In genomic region chr5:127306036-127306435, GRCh38 we compare ENCODE assay signal across 15 cellular contexts. TPM values are rescaled to one million over a fixed set of nuclear protein-coding genes. Genes with fewer than 3 reads are reported as not detected.
DNase-seq lines count a peak whose midpoint lies in the region; ATAC-seq, FAIRE-seq and TF ChIP-seq lines count a peak whose summit lies in the region.
"Had no signal": no experiment of that assay in that cellular context is flagged by ENCODE, and none has a peak within 500 bp of the region (broad histone marks: within the 10 kb centered on the region; RNA-seq: fewer than 3 reads in every experiment).

No MANE protein-coding gene starts in this region.

- no peaks in the 10 kb centered on the region; a peak in 1 of 8 replicates for H3K36me3 ChIP-seq in H1 (ENCODE audit: control insufficient read depth in 2 of 4, insufficient read depth in 4 of 4, low read length in 3 of 4)
- H3K36me3 ChIP-seq in neural progenitor cell: no peaks in the 10 kb centered on the region
- H3K36me3 ChIP-seq: BLaER1 treated with 17β-estradiol and CSF1 and Interleukin-3, amounts not matched to agents 10 nM and 100 nM had no signal

- H3K79me2 ChIP-seq in H1 (ENCODE audit: control insufficient read depth in 1 of 2, insufficient read depth in 2 of 2, low read length in 2 of 2) (peaks cover 0 to 75% of the 10 kb centered on the region in 2 experiments; a peak in 2 of 4 replicates), neural progenitor cell (ENCODE audit: low read depth) (no peaks in the 10 kb centered on the region)

- no peak for ATAC-seq in HG03097 (IDR thresholded peaks at IDR 0.05; ENCODE audit: low FRiP score, unreplicated experiment)
- ATAC-seq in WTC11: no peak
- ATAC-seq: GM12878, HCT116, K562 had no signal

- H3K27ac ChIP-seq in angular gyrus (ENCODE audit: low read depth, low read length) (peak overlapping the region; percentile 85), H1 (ENCODE audit: low read depth, low read length) (no peak overlapping the region), neural progenitor cell (no peak overlapping the region)
- H3K27ac ChIP-seq: BLaER1 treated with 17β-estradiol and CSF1 and Interleukin-3, amounts not matched to agents 10 nM and 100 nM had no signal

- H3K9ac ChIP-seq in H1 (replicated peaks in 1 of 4; ENCODE audit: extremely low read depth in 1 of 4, low read depth in 3 of 4, low read length in 3 of 4) (no peak overlapping the region), neural progenitor cell (no peak overlapping the region)
- H3K9ac ChIP-seq: BLaER1 treated with 17β-estradiol and CSF1 and Interleukin-3, amounts not matched to agents 10 nM and 100 nM had no signal

- H3K4me1 Mint-ChIP-seq in neural progenitor cell (peaks cover 43% of the 10 kb centered on the region), WTC11 (peaks cover 68% of the 10 kb centered on the region)
- H3K4me1 Mint-ChIP-seq: CD4-positive, CD25-positive, alpha-beta regulatory T cell had no signal

- TF ChIP-seq POLR2A in H1 (IDR thresholded peaks at IDR 0.05; ENCODE audit: control extremely low read depth in 1 of 2, low read depth in 2 of 2, low read length in 2 of 2): no peak

- H2BK120ac ChIP-seq in H1 (replicated peaks; ENCODE audit: low read depth, low read length): no peak overlapping the region

- H3K18ac ChIP-seq in H1 (ENCODE audit: extremely low read depth, low read length): no peak overlapping the region

- peak overlapping the region; percentile 94 for H3K27ac Mint-ChIP-seq in neural progenitor cell
- no peak overlapping the region for H3K27ac Mint-ChIP-seq in WTC11
- H3K27ac Mint-ChIP-seq: CD4-positive, CD25-positive, alpha-beta regulatory T cell had no signal

- peak overlapping the region; percentile 16 for H2BK20ac ChIP-seq in H1 (ENCODE audit: low read length)

- no peak overlapping the region for H2BK5ac ChIP-seq in H1 (ENCODE audit: low read depth, low read length)

- no peak overlapping the region for H3K4ac ChIP-seq in H1 (replicated peaks; ENCODE audit: insufficient read length, low read depth, low read length)

- no peaks in the 10 kb centered on the region for H3K27me3 ChIP-seq in H1 (replicated peaks in 1 of 4; ENCODE audit: control insufficient read depth in 3 of 4, extremely low read depth in 1 of 4, insufficient read depth in 3 of 4, low read length in 3 of 4)
- no peaks in the 10 kb centered on the region for H3K27me3 ChIP-seq in neural progenitor cell
- H3K27me3 ChIP-seq: BLaER1 treated with 17β-estradiol and CSF1 and Interleukin-3, amounts not matched to agents 10 nM and 100 nM had no signal

- no peak overlapping the region for H3K14ac ChIP-seq in H1 (ENCODE audit: insufficient read length)

- H3K23ac ChIP-seq in H1 (ENCODE audit: insufficient read length): no peak overlapping the region

- H3K4me3 Mint-ChIP-seq in neural progenitor cell: no peak overlapping the region
- no peak overlapping the region for H3K4me3 Mint-ChIP-seq in WTC11
- H3K4me3 Mint-ChIP-seq: CD4-positive, CD25-positive, alpha-beta regulatory T cell had no signal

- POLR2A ChIA-PET in H1 (lab: Charles Lee; ENCODE audit: partially characterized antibody) (interaction anchor here (0.9 to 1.1 kb wide), 2 partner anchors 11 to 14 kb away, joined by 3 to 4 read pairs; no protein-coding TSS in a partner anchor), WTC11 (lab: Charles Lee) (no interaction called here)

- H3K4me2 ChIP-seq in H1 (ENCODE audit: insufficient read depth in 1 of 2, low read depth in 2 of 2, low read length in 2 of 2) (no peak overlapping the region), neural progenitor cell (no peak overlapping the region)
- H3K4me2 ChIP-seq: BLaER1 treated with 17β-estradiol and CSF1 and Interleukin-3, amounts not matched to agents 10 nM and 100 nM had no signal

- H4K91ac ChIP-seq in H1 (replicated peaks; ENCODE audit: insufficient read length, low read length): no peak overlapping the region

- H3K4me1 ChIP-seq in H1 (replicated peaks in 1 of 4; ENCODE audit: control insufficient read depth in 3 of 4, insufficient read depth in 4 of 4, low read length in 3 of 4): peaks cover 6 to 11% (median 10%) of the 10 kb centered on the region in 4 experiments
- peaks cover 30% of the 10 kb centered on the region for H3K4me1 ChIP-seq in neural progenitor cell
- H3K4me1 ChIP-seq: BLaER1 treated with 17β-estradiol and CSF1 and Interleukin-3, amounts not matched to agents 10 nM and 100 nM had no signal

- no peak overlapping the region for H2AK5ac ChIP-seq in H1 (ENCODE audit: low read depth, low read length)

- no peak overlapping the region for H2AFZ ChIP-seq in H1 (ENCODE audit: low read length)
- H2AFZ ChIP-seq in neural progenitor cell (replicated peaks): no peak overlapping the region

- H3K56ac ChIP-seq in H1 (replicated peaks; ENCODE audit: insufficient read length, low read depth, low read length): no peak overlapping the region

- H3K27me3 Mint-ChIP-seq in neural progenitor cell (ENCODE audit: insufficient read depth, low read depth) (peaks cover 9% of the 10 kb centered on the region), WTC11 (ENCODE audit: low read depth) (no peaks in the 10 kb centered on the region)

- TF ChIP-seq EP300 in H1 (IDR thresholded peaks at IDR 0.05; ENCODE audit: borderline replicate concordance in 1 of 2, low read depth in 2 of 2, low read length in 2 of 2): no peak

- peaks cover 23% of the 10 kb centered on the region for H3F3A ChIP-seq in neural progenitor cell (ENCODE audit: low read depth)

- H3K79me1 ChIP-seq in H1 (ENCODE audit: low read depth, low read length): peaks cover 4% of the 10 kb centered on the region; the same call in 1 of the 2 replicates

- no peak for TF ChIP-seq RAD21 in H1 (IDR thresholded peaks at IDR 0.05 in 1 of 2, conservative IDR thresholded peaks at IDR 0.05 in 1 of 2; ENCODE audit: low read depth in 2 of 2, low read length in 2 of 2)

- no peak overlapping the region for H4K8ac ChIP-seq in H1 (ENCODE audit: extremely low read depth, insufficient read depth, low read length)

- no peak overlapping the region; the same call in 1 of the 2 replicates for H2BK15ac ChIP-seq in H1 (ENCODE audit: low read length)

- H4K5ac ChIP-seq in H1 (ENCODE audit: insufficient read length, low read depth, low read length): no peak overlapping the region

- WGBS in H1 (ENCODE audit: extremely low coverage in 1 of 2, insufficient coverage in 1 of 2, insufficient read length in 1 of 2, insufficient replicate concordance in 2 of 2, low coverage in 1 of 2, low lambda C conversion rate in 2 of 2, missing lambda C conversion rate in 1 of 2), 2 experiments: 90% methylated on average over 3 of the region's 3 CpGs; no CpG with 5 or more reads in 1 of the 2 experiments

- DNase-seq in H1 (ENCODE audit: low read depth in 1 of 2, low spot score in 2 of 2) (no peak), neural progenitor cell (ENCODE audit: low spot score) (no peak), COR-L47 (lab: John Stamatoyannopoulos, UW) (no peak), WTC11 (ENCODE audit: low spot score) (no peak)
- DNase-seq in stimulated activated CD4-positive, alpha-beta T cell treated with anti-CD3 and anti-CD28 coated beads, Interleukin-2, amount 100 ng/mL, for 48 hours: no peak
- DNase-seq: ACHN; CD4-positive, CD25-positive, alpha-beta regulatory T cell; DMS79 had no signal

- H3K9me3 Mint-ChIP-seq in neural progenitor cell: peaks cover 6% of the 10 kb centered on the region
- peaks cover 7% of the 10 kb centered on the region; the same call in 1 of the 2 replicates for H3K9me3 Mint-ChIP-seq in WTC11
- H3K9me3 Mint-ChIP-seq: CD4-positive, CD25-positive, alpha-beta regulatory T cell had no signal

- TF ChIP-seq CTCF in H1 (IDR thresholded peaks at IDR 0.05; ENCODE audit: control extremely low read depth in 1 of 3, insufficient read depth in 1 of 3, low read depth in 1 of 3, low read length in 3 of 3) (no peak), neural progenitor cell (IDR thresholded peaks at IDR 0.05) (no peak), WTC11 (IDR thresholded peaks at IDR 0.05) (no peak)

- H3K4me3 ChIP-seq in H1 (ENCODE audit: extremely low read depth in 1 of 4, insufficient read depth in 2 of 4, low read depth in 3 of 4, low read length in 4 of 4) (no peak overlapping the region), neural progenitor cell (no peak overlapping the region)
- H3K4me3 ChIP-seq: BLaER1 treated with 17β-estradiol and CSF1 and Interleukin-3, amounts not matched to agents 10 nM and 100 nM; GM12878; K562 had no signal

- no peaks in the 10 kb centered on the region for H3K23me2 ChIP-seq in H1 (ENCODE audit: low read depth, low read length)

- CTCF ChIA-PET in H1 (lab: Charles Lee; ENCODE audit: partially characterized antibody) (interaction anchor here (0.6 to 2.8 kb wide), 11 partner anchors 9 to 526 kb away, joined by 3 to 9 read pairs (median 3); no protein-coding TSS in a partner anchor), WTC11 (lab: Charles Lee) (interaction anchor here (0.7 to 1.1 kb wide), 2 partner anchors 15 to 436 kb away, joined by 3 to 4 read pairs; partner anchors contain the start of gene MEGF10)

- H4K20me1 ChIP-seq in H1 (replicated peaks in 1 of 2; ENCODE audit: control insufficient read depth in 1 of 2, insufficient read depth in 2 of 2, low read length in 2 of 2) (no peaks in the 10 kb centered on the region), neural progenitor cell (ENCODE audit: low read depth) (no peaks in the 10 kb centered on the region)
- H4K20me1 ChIP-seq: BLaER1 treated with 17β-estradiol and CSF1 and Interleukin-3, amounts not matched to agents 10 nM and 100 nM had no signal

- H3K36me3 Mint-ChIP-seq in neural progenitor cell: peaks cover 13% of the 10 kb centered on the region
- H3K36me3 Mint-ChIP-seq in WTC11: peaks cover 10% of the 10 kb centered on the region
- H3K36me3 Mint-ChIP-seq: CD4-positive, CD25-positive, alpha-beta regulatory T cell had no signal

- H3K9me3 ChIP-seq in H1 (ENCODE audit: insufficient read depth in 2 of 2, low read depth in 1 of 2, low read length in 1 of 2): no peaks in the 10 kb centered on the region
- H3K9me3 ChIP-seq in neural progenitor cell (ENCODE audit: low read depth): no peaks in the 10 kb centered on the region

- H2BK12ac ChIP-seq in H1 (ENCODE audit: low read depth, low read length): peak overlapping the region; percentile 11; the same call in 1 of the 2 replicates

- no peak for FAIRE-seq in H1 (lab: Jason Lieb, UNC)
- FAIRE-seq: GM12878, GM19239, K562 had no signal

TF ChIP-seq in WTC11, 78 proteins besides CTCF, POLR2A, EP300 and RAD21 (continues in another document):
- TF ChIP-seq KAT7 (CRISPR knock-in tag; IDR thresholded peaks at IDR 0.05; ENCODE audit: borderline replicate concordance) (no peak), JUN (CRISPR knock-in tag; IDR thresholded peaks at IDR 0.05) (no peak)

RNA-seq across cellular contexts. Expression of gene MEGF10, which starts 15.4 kb away (rescaled TPM):
- 38.2 and 43.2 TPM in 2 replicates for total RNA-seq in H1 (2021; fragmentation: NEBNext Ultra II Directional; extraction: Animal tissue kit (Norgen Biotek cat#: 25700))
- 27.8 and 53.1 TPM in 2 replicates for polyA plus RNA-seq in H1 (2011; rRNA removed)
- polyA plus RNA-seq in H1 (2011; cell fraction: cytosol; rRNA removed): 24.7 TPM
- 124 TPM for polyA plus RNA-seq in H1 (2011; cell fraction: nucleus; rRNA removed)
- 20.0 to 43.4 TPM (median 30.2 TPM) in 4 replicates for polyA plus RNA-seq in H1 (2012, experiment 1 of 2)
- polyA plus RNA-seq in H1 (2012, experiment 2 of 2): 5.1 TPM
- polyA plus RNA-seq in H1 (2013, experiment 1 of 2): 34.1 TPM
- 32.7 TPM for polyA plus RNA-seq in H1 (2013, experiment 2 of 2)
- 279 and 422 TPM in 2 replicates for polyA minus RNA-seq in H1 (2011; rRNA and poly(A)+ RNA removed)
- 46.1 TPM for polyA minus RNA-seq in H1 (2011; cell fraction: cytosol; rRNA and poly(A)+ RNA removed)
- 141 TPM for polyA minus RNA-seq in H1 (2011; cell fraction: nucleus; rRNA and poly(A)+ RNA removed)
- total RNA-seq in neural progenitor cell (ENCODE audit: low replicate concordance): 1.3 and 2.2 TPM in 2 replicates
- total RNA-seq in WTC11 (2021): 17.9 to 24.5 TPM (median 20.8 TPM) in 3 replicates
- total RNA-seq: CD4-positive, CD25-positive, alpha-beta regulatory T cell had no signal
- polyA plus RNA-seq: K562 had no signal
